31 cellular contexts compared by ENCODE assay signal in genomic region chr3:229262-229661, GRCh38. TPM values are rescaled to one million over a fixed set of nuclear protein-coding genes. Genes with fewer than 3 reads are reported as not detected.
"Had no signal": no experiment of that assay in that cellular context is flagged by ENCODE, and none has a peak within 500 bp of the region (broad histone marks: within the 10 kb centered on the region; RNA-seq: fewer than 3 reads in every experiment).

No MANE protein-coding gene starts in this region.

- H3K4me1 Mint-ChIP-seq: activated B cell treated with CpG ODN at 0.5 μM for 24 hours; stimulated activated memory B cell treated with anti-CD40 and anti-IgM and Interleukin-4, amounts not matched to agents 10 μg/mL and 1 μg/mL and 100 μg/mL, for 72 hours; stimulated activated naive CD8-positive, alpha-beta T cell treated with anti-CD3 and anti-CD28 coated beads, Interleukin-15, amount 100 ng/mL, for 72 hours; T-cell had no signal

- H3K4me2 ChIP-seq: hepatocyte had no signal

- DNase-seq: activated B cell treated with CpG ODN at 0.5 μM for 24 hours; activated CD4-positive, alpha-beta T cell treated with anti-CD3 and anti-CD28 coated beads, Interleukin-2, amount 50 U/mL, for 1 hour; activated CD8-positive, alpha-beta T cell treated with anti-CD3 and anti-CD28 coated beads for 36 hours; activated naive CD4-positive, alpha-beta T cell treated with Interleukin-2 at 50 U/mL for 16 hours; activated T-cell treated with anti-CD3 and anti-CD28 coated beads, Interleukin-2, amount 50 U/mL, for 72 hours; anterior cingulate cortex; central memory CD4-positive, alpha-beta T cell; gastrocnemius medialis; glutamatergic neuron; kidney; lower lobe of right lung; mucosa of descending colon; sigmoid colon; small intestine; stimulated activated CD4-positive, alpha-beta T cell treated with anti-CD3 and anti-CD28 coated beads, Interleukin-4, amount 100 ng/mL, for 4 hours; stimulated activated CD8-positive, alpha-beta memory T cell treated with anti-CD3 and anti-CD28 coated beads, Interleukin-4, amount 100 ng/mL, for 48 hours; stimulated activated naive CD8-positive, alpha-beta T cell treated with anti-CD3 and anti-CD28 coated beads, Interleukin-15, amount 100 ng/mL, for 72 hours; substantia nigra; T-cell had no signal

- H3K4me1 ChIP-seq: gastrocnemius medialis, lower lobe of right lung, sigmoid colon had no signal

- H3K4me3 Mint-ChIP-seq: activated B cell treated with CpG ODN at 0.5 μM for 24 hours; activated CD8-positive, alpha-beta T cell treated with anti-CD3 and anti-CD28 coated beads for 36 hours; activated naive CD8-positive, alpha-beta T cell; activated T-cell treated with anti-CD3 and anti-CD28 coated beads, Interleukin-2, amount 50 U/mL, for 72 hours; dendritic cell treated with granulocyte-macrophage colony-stimulating factor and Interleukin-4, amounts not matched to agents 40 ng/mL and 50 ng/mL, for 4 days; natural killer cell treated with Interleukin-12 subunit alpha and Interleukin-12 subunit beta and Interleukin-15 and Interleukin-18, amount 100 ng/mL, for 72 hours; stimulated activated memory B cell treated with anti-CD40 and anti-IgM and Interleukin-4, amounts not matched to agents 10 μg/mL and 1 μg/mL and 100 μg/mL, for 72 hours; stimulated activated naive CD8-positive, alpha-beta T cell treated with anti-CD3 and anti-CD28 coated beads, Interleukin-15, amount 100 ng/mL, for 72 hours; T-cell; T-helper 2 cell treated with Interferon-gamma antibody and Interleukin-4, amounts not matched to agents 5 μg/mL and 100 μg/mL, for 36 hours; type B pancreatic cell had no signal

- H3K27me3 ChIP-seq: gastrocnemius medialis, hepatocyte, sigmoid colon had no signal

- ATAC-seq: activated CD8-positive, alpha-beta T cell treated with anti-CD3 and anti-CD28 coated beads for 36 hours; activated T-cell treated with anti-CD3 and anti-CD28 coated beads, Interleukin-2, amount 50 U/mL, for 72 hours; gastrocnemius medialis; left lobe of liver; lower lobe of right lung; mucosa of descending colon; natural killer cell treated with Interleukin-12 subunit alpha and Interleukin-12 subunit beta and Interleukin-15 and Interleukin-18, amount 100 ng/mL, for 72 hours; stimulated activated memory B cell treated with anti-CD40 and anti-IgM and Interleukin-4, amounts not matched to agents 10 μg/mL and 1 μg/mL and 100 μg/mL, for 72 hours; stimulated activated naive CD8-positive, alpha-beta T cell treated with anti-CD3 and anti-CD28 coated beads, Interleukin-15, amount 100 ng/mL, for 72 hours; T-cell had no signal

- H3K27ac Mint-ChIP-seq: activated B cell treated with CpG ODN at 0.5 μM for 24 hours; activated CD8-positive, alpha-beta T cell treated with anti-CD3 and anti-CD28 coated beads for 36 hours; activated naive CD8-positive, alpha-beta T cell; activated T-cell treated with anti-CD3 and anti-CD28 coated beads, Interleukin-2, amount 50 U/mL, for 72 hours; dendritic cell treated with granulocyte-macrophage colony-stimulating factor and Interleukin-4, amounts not matched to agents 40 ng/mL and 50 ng/mL, for 4 days; natural killer cell treated with Interleukin-12 subunit alpha and Interleukin-12 subunit beta and Interleukin-15 and Interleukin-18, amount 100 ng/mL, for 72 hours; stimulated activated naive CD8-positive, alpha-beta T cell treated with anti-CD3 and anti-CD28 coated beads, Interleukin-15, amount 100 ng/mL, for 72 hours; T-cell; T-helper 2 cell treated with Interferon-gamma antibody and Interleukin-4, amounts not matched to agents 5 μg/mL and 100 μg/mL, for 36 hours; type B pancreatic cell had no signal

- H3K9me3 ChIP-seq: gastrocnemius medialis, sigmoid colon had no signal

- H3K4me3 ChIP-seq: gastrocnemius medialis, hepatocyte, lower lobe of right lung, mucosa of descending colon, sigmoid colon had no signal

- H3K36me3 ChIP-seq: gastrocnemius medialis, lower lobe of right lung, sigmoid colon had no signal

- H3K79me2 ChIP-seq: hepatocyte had no signal

- FAIRE-seq: kidney, small intestine had no signal

- H3K36me3 Mint-ChIP-seq: activated naive CD8-positive, alpha-beta T cell; stimulated activated memory B cell treated with anti-CD40 and anti-IgM and Interleukin-4, amounts not matched to agents 10 μg/mL and 1 μg/mL and 100 μg/mL, for 72 hours; T-cell; type B pancreatic cell had no signal

- H2AFZ ChIP-seq: hepatocyte had no signal

- H3K27ac ChIP-seq: epithelial cell of prostate, gastrocnemius medialis, hepatocyte, lower lobe of right lung, sigmoid colon had no signal

- H3K9me3 Mint-ChIP-seq: activated CD8-positive, alpha-beta T cell treated with anti-CD3 and anti-CD28 coated beads for 36 hours; activated T-cell treated with anti-CD3 and anti-CD28 coated beads, Interleukin-2, amount 50 U/mL, for 72 hours; natural killer cell treated with Interleukin-12 subunit alpha and Interleukin-12 subunit beta and Interleukin-15 and Interleukin-18, amount 100 ng/mL, for 72 hours; stimulated activated memory B cell treated with anti-CD40 and anti-IgM and Interleukin-4, amounts not matched to agents 10 μg/mL and 1 μg/mL and 100 μg/mL, for 72 hours; stimulated activated naive CD8-positive, alpha-beta T cell treated with anti-CD3 and anti-CD28 coated beads, Interleukin-15, amount 100 ng/mL, for 72 hours; T-helper 2 cell treated with Interferon-gamma antibody and Interleukin-4, amounts not matched to agents 5 μg/mL and 100 μg/mL, for 36 hours; type B pancreatic cell had no signal

- H3K27me3 Mint-ChIP-seq: activated B cell treated with CpG ODN at 0.5 μM for 24 hours; activated CD8-positive, alpha-beta T cell treated with anti-CD3 and anti-CD28 coated beads for 36 hours; activated naive CD8-positive, alpha-beta T cell; brain; dendritic cell treated with granulocyte-macrophage colony-stimulating factor and Interleukin-4, amounts not matched to agents 40 ng/mL and 50 ng/mL, for 4 days; natural killer cell treated with Interleukin-12 subunit alpha and Interleukin-12 subunit beta and Interleukin-15 and Interleukin-18, amount 100 ng/mL, for 72 hours; stimulated activated memory B cell treated with anti-CD40 and anti-IgM and Interleukin-4, amounts not matched to agents 10 μg/mL and 1 μg/mL and 100 μg/mL, for 72 hours; stimulated activated naive CD8-positive, alpha-beta T cell treated with anti-CD3 and anti-CD28 coated beads, Interleukin-15, amount 100 ng/mL, for 72 hours; T-cell; type B pancreatic cell had no signal

RNA-seq across cellular contexts. Expression of gene CHL1, which starts 32.7 kb away (rescaled TPM):
- total RNA-seq: activated CD8-positive, alpha-beta T cell treated with anti-CD3 and anti-CD28 coated beads for 36 hours; activated T-cell treated with anti-CD3 and anti-CD28 coated beads, Interleukin-2, amount 50 U/mL, for 72 hours; myocyte; natural killer cell treated with Interleukin-12 subunit alpha and Interleukin-12 subunit beta and Interleukin-15 and Interleukin-18, amount 100 ng/mL, for 72 hours; osteocyte had no signal
- polyA plus RNA-seq: hepatocyte had no signal
